Comparison of ENCODE assay signal across 33 cellular contexts in genomic region chr16:10896723-10897122, GRCh38. TPM values are rescaled to one million over a fixed set of nuclear protein-coding genes. Genes with fewer than 3 reads are reported as not detected.
DNase-seq lines count a peak whose midpoint lies in the region; ATAC-seq, FAIRE-seq and TF ChIP-seq lines count a peak whose summit lies in the region.
"Had no signal": no experiment of that assay in that cellular context is flagged by ENCODE, and none has a peak within 500 bp of the region (broad histone marks: within the 10 kb centered on the region; RNA-seq: fewer than 3 reads in every experiment).

No MANE protein-coding gene starts in this region.

- TF ChIP-seq POLR2A in tibial nerve (IDR thresholded peaks at IDR 0.05), result no peak

- H3K36me3 Mint-ChIP-seq in naive thymus-derived CD4-positive, alpha-beta T cell, result peaks cover 0 to 31% (median 4%) of the 10 kb centered on the region in 5 donors
- H3K36me3 Mint-ChIP-seq: brain; CD4-positive, alpha-beta memory T cell; mesothelial cell of epicardium; natural killer cell had no signal

- H3K4me1 ChIP-seq in OCI-LY1 (ENCODE audit: insufficient read depth, low read length, severe bottlenecking) (peaks cover 12% of the 10 kb centered on the region), smooth muscle cell (ENCODE audit: low read depth) (no peaks in the 10 kb centered on the region), tibial nerve (no peaks in the 10 kb centered on the region)
- no peaks in the 10 kb centered on the region for H3K4me1 ChIP-seq in naive thymus-derived CD4-positive, alpha-beta T cell (ENCODE audit: control insufficient read depth in 2 of 2, insufficient read depth in 2 of 2, low read length in 2 of 2)
- H3K4me1 ChIP-seq: adrenal gland, HAP-1 had no signal

- peak; percentile 64 for FAIRE-seq in GM18507 (lab: Jason Lieb, UNC)
- FAIRE-seq: G401.6, TTC549 had no signal

- 0 out of 2 replicates have a peak, but pooled peaks cover 3% of the 10 kb centered on the region for H3K79me2 ChIP-seq in OCI-LY1 (ENCODE audit: insufficient read depth, low read length)
- H3K79me2 ChIP-seq in smooth muscle cell (ENCODE audit: low read depth), result no peaks in the 10 kb centered on the region

- H3K4me2 ChIP-seq in OCI-LY1 (ENCODE audit: low read length) (no peak overlapping the region), smooth muscle cell (no peak overlapping the region)

- H3K27ac ChIP-seq in OCI-LY1 (ENCODE audit: low read depth, low read length, poor library complexity, severe bottlenecking) (peak overlapping the region; percentile 41), smooth muscle cell (ENCODE audit: low read depth) (no peak overlapping the region), tibial nerve (no peak overlapping the region)
- H3K27ac ChIP-seq in naive thymus-derived CD4-positive, alpha-beta T cell (ENCODE audit: low read depth, low read length), result no peak overlapping the region
- H3K27ac ChIP-seq: thoracic aorta had no signal

- H3K9me3 Mint-ChIP-seq in naive thymus-derived CD4-positive, alpha-beta T cell, result peaks cover 0 to 4% (median 0%) of the 10 kb centered on the region in 11 donors
- H3K9me3 Mint-ChIP-seq: activated T-cell treated with anti-CD3 and anti-CD28 coated beads, Interleukin-2, amount 50 U/mL, for 24 hours; mesothelial cell of epicardium; natural killer cell; T-cell had no signal

- H3K27me3 ChIP-seq in OCI-LY1 (ENCODE audit: insufficient read depth, low read length), result no peaks in the 10 kb centered on the region
- no peaks in the 10 kb centered on the region for H3K27me3 ChIP-seq in naive thymus-derived CD4-positive, alpha-beta T cell (ENCODE audit: control insufficient read depth in 2 of 2, insufficient read depth in 2 of 2, low read length in 2 of 2)
- H3K27me3 ChIP-seq in smooth muscle cell (ENCODE audit: low read depth), result no peaks in the 10 kb centered on the region
- H3K27me3 ChIP-seq in tibial nerve, result no peaks in the 10 kb centered on the region
- H3K27me3 ChIP-seq: adrenal gland had no signal

- H3K27ac Mint-ChIP-seq in naive thymus-derived CD4-positive, alpha-beta T cell, result no peak overlapping the region
- H3K27ac Mint-ChIP-seq: activated CD4-positive, alpha-beta T cell treated with anti-CD3 and anti-CD28 coated beads for 36 hours; activated T-cell treated with anti-CD3 and anti-CD28 coated beads, Interleukin-2, amount 50 U/mL, for 24 hours; brain; CD4-positive, alpha-beta memory T cell; mesothelial cell of epicardium; T-cell had no signal

- no peak overlapping the region for H3K4me3 Mint-ChIP-seq in naive thymus-derived CD4-positive, alpha-beta T cell
- H3K4me3 Mint-ChIP-seq: activated CD4-positive, alpha-beta T cell treated with anti-CD3 and anti-CD28 coated beads for 36 hours; activated T-cell treated with anti-CD3 and anti-CD28 coated beads, Interleukin-2, amount 50 U/mL, for 24 hours; brain; CD4-positive, alpha-beta memory T cell; mesothelial cell of epicardium; natural killer cell; T-cell had no signal

- intact Hi-C loops in naive thymus-derived CD4-positive, alpha-beta T cell (cut with micrococcal nuclease), result no loop called here

- H4K20me1 ChIP-seq in OCI-LY1 (ENCODE audit: insufficient read depth, low read length) (no peaks in the 10 kb centered on the region), smooth muscle cell (ENCODE audit: low read depth) (no peaks in the 10 kb centered on the region)

- H3K36me3 ChIP-seq in OCI-LY1 (ENCODE audit: insufficient read depth, low read length) (peaks cover 76% of the 10 kb centered on the region), smooth muscle cell (ENCODE audit: low read depth) (no peaks in the 10 kb centered on the region), tibial nerve (peaks cover 0 to 20% (median 2%) of the 10 kb centered on the region in 3 donors)
- no peaks in the 10 kb centered on the region for H3K36me3 ChIP-seq in naive thymus-derived CD4-positive, alpha-beta T cell (ENCODE audit: control insufficient read depth in 2 of 3, insufficient read depth in 3 of 3, low read length in 3 of 3)
- H3K36me3 ChIP-seq: adrenal gland, HAP-1, thoracic aorta had no signal

- peak in 1 of 2 donors; percentile 43 for TF ChIP-seq EP300 in tibial nerve (IDR thresholded peaks at IDR 0.05)

- H2AFZ ChIP-seq in OCI-LY1 (ENCODE audit: low read length), result no peak overlapping the region
- H2AFZ ChIP-seq in smooth muscle cell (ENCODE audit: low read depth), result no peak overlapping the region

- no peak overlapping the region for H3K4me3 ChIP-seq in OCI-LY1 (ENCODE audit: low read depth, low read length, poor library complexity, severe bottlenecking)
- H3K4me3 ChIP-seq in naive thymus-derived CD4-positive, alpha-beta T cell (ENCODE audit: low read length), result no peak overlapping the region
- H3K4me3 ChIP-seq in smooth muscle cell, result no peak overlapping the region
- no peak overlapping the region for H3K4me3 ChIP-seq in tibial nerve
- H3K4me3 ChIP-seq: adrenal gland, HAP-1, thoracic aorta had no signal

- CTCF ChIA-PET in naive thymus-derived CD4-positive, alpha-beta T cell (lab: Charles Lee), result no interaction called here

- H3K9me2 ChIP-seq in OCI-LY1 (ENCODE audit: low read depth, low read length), result no peaks in the 10 kb centered on the region

- H3K4me1 Mint-ChIP-seq in naive thymus-derived CD4-positive, alpha-beta T cell, result peaks cover 0 to 12% (median 0%) of the 10 kb centered on the region in 7 donors
- H3K4me1 Mint-ChIP-seq: activated CD4-positive, alpha-beta T cell treated with anti-CD3 and anti-CD28 coated beads for 36 hours; brain; mesothelial cell of epicardium had no signal

- TF ChIP-seq CTCF in OCI-LY1 (IDR thresholded peaks at IDR 0.05; ENCODE audit: low read length) (no peak), smooth muscle cell (IDR thresholded peaks at IDR 0.05; ENCODE audit: borderline replicate concordance, insufficient read depth, poor library complexity, severe bottlenecking) (no peak), tibial nerve (IDR thresholded peaks at IDR 0.05) (no peak)

- H3F3A ChIP-seq in OCI-LY1 (ENCODE audit: insufficient read depth, low read length) (no peaks in the 10 kb centered on the region), smooth muscle cell (ENCODE audit: low read depth) (no peaks in the 10 kb centered on the region)

- 93% methylated on average over 2 of the region's 2 CpGs for WGBS in smooth muscle cell (ENCODE audit: low lambda C conversion rate)
- 90 to 97% methylated on average over 2 of the region's 2 CpGs for WGBS in tibial nerve, 2 donors

- H3K27me3 Mint-ChIP-seq in naive thymus-derived CD4-positive, alpha-beta T cell, result peaks cover 0 to 41% (median under 1%) of the 10 kb centered on the region in 5 donors

- H3K9me3 ChIP-seq in OCI-LY1 (ENCODE audit: low read length) (no peaks in the 10 kb centered on the region), smooth muscle cell (replicated peaks; ENCODE audit: low read depth) (no peaks in the 10 kb centered on the region), tibial nerve (peaks cover 0 to under 1% (median 0%) of the 10 kb centered on the region in 4 donors)
- H3K9me3 ChIP-seq in naive thymus-derived CD4-positive, alpha-beta T cell (ENCODE audit: control insufficient read depth in 2 of 3, low read length in 3 of 3), result no peaks in the 10 kb centered on the region
- H3K9me3 ChIP-seq: adrenal gland, HAP-1, thoracic aorta had no signal

- ATAC-seq in naive thymus-derived CD4-positive, alpha-beta T cell, result peak; percentile 52
- ATAC-seq: activated CD4-positive, alpha-beta T cell treated with anti-CD3 and anti-CD28 coated beads for 36 hours; natural killer cell; Panc1; T-cell had no signal

- H3K9ac ChIP-seq in OCI-LY1 (ENCODE audit: low read length) (no peak overlapping the region), smooth muscle cell (ENCODE audit: low read depth) (no peak overlapping the region)

- POLR2A ChIA-PET in naive thymus-derived CD4-positive, alpha-beta T cell (lab: Charles Lee), result no interaction called here

- DNase-seq in CD1c-positive myeloid dendritic cell (ENCODE audit: extremely low spot score) (peak; percentile 84), GM18507 (ENCODE audit: extremely low spot score, insufficient read length, low read depth) (no peak), epidermal melanocyte (ENCODE audit: insufficient read length, low spot score) (no peak), smooth muscle cell (lab: John Stamatoyannopoulos, UW; ENCODE audit: unreplicated experiment) (no peak), tibial nerve (ENCODE audit: low spot score in 2 of 2) (no peak)
- no peak for DNase-seq in naive thymus-derived CD4-positive, alpha-beta T cell
- DNase-seq: activated CD4-positive, alpha-beta T cell treated with anti-CD3 and anti-CD28 coated beads for 36 hours; activated naive CD4-positive, alpha-beta T cell; activated T-cell treated with anti-CD3 and anti-CD28 coated beads, Interleukin-2, amount 50 U/mL, for 24 hours; adrenal gland; CD4-positive, alpha-beta memory T cell; DMS153; effector CD4-positive, alpha-beta T cell; foreskin fibroblast; IMR-90; left cardiac atrium; natural killer cell; NCI-H1417 treated with DMSO at 0.1 percent for 48 hours; NCI-H2081 treated with DMSO at 0.1 percent for 48 hours; NCI-H446; stimulated activated CD4-positive, alpha-beta T cell treated with anti-CD3 and anti-CD28 coated beads, Interleukin-4, amount 100 ng/mL, for 1 hour; stimulated activated naive CD4-positive, alpha-beta T cell treated with Interleukin-2 at 50 U/mL for 16 hours; T-cell had no signal

RNA-seq across cellular contexts. Expression of gene CIITA, which starts 19.7 kb away (rescaled TPM):
- total RNA-seq in naive thymus-derived CD4-positive, alpha-beta T cell, result 10 to 100 TPM in 2 of 5 experiments, 1 to 10 TPM in 3; 1.0 to 72.1 (median 6.7) TPM
- polyA plus RNA-seq in naive thymus-derived CD4-positive, alpha-beta T cell, result under 1 TPM; 0.12 to 0.27 TPM
- total RNA-seq in smooth muscle cell (not detected in 2 replicates), tibial nerve (10 to 100 TPM in 3 of 4 donors, 1 to 10 TPM in 1; 7.5 to 38.7 (median 17.8) TPM)
- polyA plus RNA-seq in smooth muscle cell, result 0.11 and 0.31 TPM in 2 replicates
- total RNA-seq: chondrocyte, epithelial cell of proximal tubule, IMR-90 had no signal

RNA-seq across cellular contexts. Expression of gene DEXI, which starts 45.5 kb away (rescaled TPM):
- total RNA-seq in naive thymus-derived CD4-positive, alpha-beta T cell, result 10 to 100 TPM; 13.2 to 39.8 (median 30.2) TPM
- polyA plus RNA-seq in naive thymus-derived CD4-positive, alpha-beta T cell, result 10 to 100 TPM; 51.0 to 83.5 TPM
- total RNA-seq in smooth muscle cell (29.9 and 71.8 TPM in 2 replicates), tibial nerve (10 to 100 TPM; 74.4 to 96.3 (median 85.5) TPM)
- 58.5 and 59.4 TPM in 2 replicates for polyA plus RNA-seq in smooth muscle cell

RNA-seq across cellular contexts. Expression of gene CLEC16A, which starts 47.6 kb away (rescaled TPM):
- 10 to 100 TPM; 28.2 to 38.2 (median 34.0) TPM for total RNA-seq in naive thymus-derived CD4-positive, alpha-beta T cell
- 10 to 100 TPM; 14.7 to 25.6 TPM for polyA plus RNA-seq in naive thymus-derived CD4-positive, alpha-beta T cell
- total RNA-seq in smooth muscle cell, result 16.2 and 17.0 TPM in 2 replicates
- 12.6 and 17.7 TPM in 2 replicates for polyA plus RNA-seq in smooth muscle cell
- total RNA-seq in tibial nerve, result 10 to 100 TPM; 37.4 to 70.2 (median 55.2) TPM
